21 cellular contexts compared by ENCODE assay signal in the genomic region with DNA sequence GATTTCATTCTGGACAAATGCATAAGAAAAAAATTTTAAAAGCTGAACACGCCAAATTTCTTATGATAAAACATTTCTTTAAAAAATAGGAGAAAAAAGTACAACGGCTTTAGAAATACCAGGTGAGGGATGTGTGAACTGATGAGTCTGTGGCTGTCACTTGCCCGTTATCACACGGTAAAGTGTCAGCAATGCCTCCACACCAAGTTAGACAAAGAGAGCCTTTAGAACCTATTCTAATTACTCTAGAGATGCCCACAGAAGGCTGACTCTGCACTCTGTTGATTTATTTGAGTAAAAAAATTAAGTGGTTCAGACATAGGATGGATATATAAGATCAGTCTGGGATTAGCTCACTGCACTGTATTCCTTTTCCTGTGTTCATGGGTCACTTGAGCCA.
DNase-seq lines count a peak whose midpoint lies in the region; ATAC-seq, FAIRE-seq and TF ChIP-seq lines count a peak whose summit lies in the region.
"Had no signal": no experiment of that assay in that cellular context is flagged by ENCODE, and none has a peak within 500 bp of the region (broad histone marks: within the 10 kb centered on the region; RNA-seq: fewer than 3 reads in every experiment).

No MANE protein-coding gene starts in this region.

- H3K27ac Mint-ChIP-seq in activated CD8-positive, alpha-beta T cell treated with anti-CD3 and anti-CD28 coated beads for 36 hours = peak overlapping the region; percentile 91
- no peak overlapping the region for H3K27ac Mint-ChIP-seq in activated CD8-positive, alpha-beta T cell treated with anti-CD3 and anti-CD28 coated beads, Interleukin-2, amount 10 ng/mL, durations not matched to agents 7 days and 5 days
- peak overlapping the region in 6 of 8 donors; percentile 10 to 80 (median 64) for H3K27ac Mint-ChIP-seq in CD8-positive, alpha-beta memory T cell
- H3K27ac Mint-ChIP-seq in activated naive CD8-positive, alpha-beta T cell = peak overlapping the region; percentile 84
- peak overlapping the region; percentile 98 for H3K27ac Mint-ChIP-seq in natural killer cell treated with Interleukin-12 subunit alpha and Interleukin-12 subunit beta and Interleukin-15 and Interleukin-18, amount 100 ng/mL, for 72 hours
- H3K27ac Mint-ChIP-seq: CD4-positive, CD25-positive, alpha-beta regulatory T cell had no signal

- no peaks in the 10 kb centered on the region for H3K27me3 Mint-ChIP-seq in activated CD8-positive, alpha-beta T cell treated with anti-CD3 and anti-CD28 coated beads for 36 hours
- no peaks in the 10 kb centered on the region for H3K27me3 Mint-ChIP-seq in activated CD8-positive, alpha-beta T cell treated with anti-CD3 and anti-CD28 coated beads, Interleukin-2, amount 10 ng/mL, durations not matched to agents 7 days and 5 days (ENCODE audit: low read depth)
- H3K27me3 Mint-ChIP-seq in CD8-positive, alpha-beta memory T cell = no peaks in the 10 kb centered on the region
- H3K27me3 Mint-ChIP-seq in activated naive CD8-positive, alpha-beta T cell = no peaks in the 10 kb centered on the region
- no peaks in the 10 kb centered on the region for H3K27me3 Mint-ChIP-seq in natural killer cell treated with Interleukin-12 subunit alpha and Interleukin-12 subunit beta and Interleukin-15 and Interleukin-18, amount 100 ng/mL, for 72 hours

- H3K36me3 ChIP-seq in CD8-positive, alpha-beta memory T cell (ENCODE audit: insufficient read depth, low read length) = no peaks in the 10 kb centered on the region
- H3K36me3 ChIP-seq in vagina (no peaks in the 10 kb centered on the region), kidney (ENCODE audit: control insufficient read depth in 1 of 2, insufficient read depth in 2 of 2, low read length in 2 of 2) (no peaks in the 10 kb centered on the region)
- H3K36me3 ChIP-seq: BLaER1, SJSA1 had no signal

- peaks cover 70% of the 10 kb centered on the region for H3K36me3 Mint-ChIP-seq in activated CD8-positive, alpha-beta T cell treated with anti-CD3 and anti-CD28 coated beads for 36 hours (ENCODE audit: low read depth)
- peaks cover 71% of the 10 kb centered on the region for H3K36me3 Mint-ChIP-seq in activated CD8-positive, alpha-beta T cell treated with anti-CD3 and anti-CD28 coated beads, Interleukin-2, amount 10 ng/mL, durations not matched to agents 7 days and 5 days (ENCODE audit: low read depth)
- H3K36me3 Mint-ChIP-seq in CD8-positive, alpha-beta memory T cell = peaks cover 0 to 30% (median 6%) of the 10 kb centered on the region in 3 donors
- peaks cover 27% of the 10 kb centered on the region for H3K36me3 Mint-ChIP-seq in activated naive CD8-positive, alpha-beta T cell
- peaks cover 47% of the 10 kb centered on the region for H3K36me3 Mint-ChIP-seq in natural killer cell treated with Interleukin-12 subunit alpha and Interleukin-12 subunit beta and Interleukin-15 and Interleukin-18, amount 100 ng/mL, for 72 hours
- H3K36me3 Mint-ChIP-seq: CD4-positive, CD25-positive, alpha-beta regulatory T cell had no signal

- no peak for TF ChIP-seq CTCF in activated CD8-positive, alpha-beta T cell treated with anti-CD3 and anti-CD28 coated beads for 36 hours (IDR thresholded peaks at IDR 0.05)
- TF ChIP-seq CTCF in vagina (IDR thresholded peaks at IDR 0.05) (no peak), kidney (IDR thresholded peaks at IDR 0.05; ENCODE audit: borderline replicate concordance, extremely low read depth, insufficient read depth) (no peak)

- ATAC-seq in activated CD8-positive, alpha-beta T cell treated with anti-CD3 and anti-CD28 coated beads for 36 hours = no peak
- ATAC-seq in activated CD8-positive, alpha-beta T cell treated with anti-CD3 and anti-CD28 coated beads, Interleukin-2, amount 10 ng/mL, durations not matched to agents 7 days and 5 days = no peak
- peak in 1 of 2 donors; percentile 15 for ATAC-seq in natural killer cell treated with Interleukin-12 subunit alpha and Interleukin-12 subunit beta and Interleukin-15 and Interleukin-18, amount 100 ng/mL, for 72 hours

- no peak overlapping the region for H3K4me3 ChIP-seq in CD8-positive, alpha-beta memory T cell (ENCODE audit: low read length)
- H3K4me3 ChIP-seq in vagina (no peak overlapping the region), kidney (ENCODE audit: low read length in 2 of 2) (no peak overlapping the region)
- H3K4me3 ChIP-seq: BLaER1, SJSA1 had no signal

- no peak overlapping the region for H3K4me3 Mint-ChIP-seq in activated CD8-positive, alpha-beta T cell treated with anti-CD3 and anti-CD28 coated beads for 36 hours
- no peak overlapping the region for H3K4me3 Mint-ChIP-seq in activated CD8-positive, alpha-beta T cell treated with anti-CD3 and anti-CD28 coated beads, Interleukin-2, amount 10 ng/mL, durations not matched to agents 7 days and 5 days
- H3K4me3 Mint-ChIP-seq in CD8-positive, alpha-beta memory T cell = peak overlapping the region in 1 of 7 donors; percentile 61
- H3K4me3 Mint-ChIP-seq in activated naive CD8-positive, alpha-beta T cell = no peak overlapping the region
- peak overlapping the region; percentile 88 for H3K4me3 Mint-ChIP-seq in natural killer cell treated with Interleukin-12 subunit alpha and Interleukin-12 subunit beta and Interleukin-15 and Interleukin-18, amount 100 ng/mL, for 72 hours
- H3K4me3 Mint-ChIP-seq: CD4-positive, CD25-positive, alpha-beta regulatory T cell had no signal

- no peak overlapping the region for H3K27ac ChIP-seq in CD8-positive, alpha-beta memory T cell (ENCODE audit: low read depth, low read length)
- no peak overlapping the region for H3K27ac ChIP-seq in vagina
- no peak overlapping the region for H3K27ac ChIP-seq in kidney (ENCODE audit: low read depth in 2 of 2, low read length in 2 of 2)
- H3K27ac ChIP-seq: BLaER1, SJSA1 had no signal

- intact Hi-C loops in activated CD8-positive, alpha-beta T cell treated with anti-CD3 and anti-CD28 coated beads for 36 hours (cut with micrococcal nuclease) = no loop called here
- intact Hi-C loops in vagina (cut with DNase I) = no loop called here
- intact Hi-C loops in kidney (cut with DNase I) = no loop called here

- no peak for FAIRE-seq in kidney (lab: Jason Lieb, UNC)
- FAIRE-seq: A204.1, G401.6, H1 had no signal

- no peaks in the 10 kb centered on the region for H3K9me3 ChIP-seq in CD8-positive, alpha-beta memory T cell (ENCODE audit: low read length)
- H3K9me3 ChIP-seq in vagina (no peaks in the 10 kb centered on the region), kidney (ENCODE audit: control insufficient read depth in 1 of 2, low read length in 2 of 2) (no peaks in the 10 kb centered on the region)
- H3K9me3 ChIP-seq: BLaER1, SJSA1 had no signal

- DNase-seq in activated CD8-positive, alpha-beta T cell treated with anti-CD3 and anti-CD28 coated beads for 36 hours = no peak
- DNase-seq in activated CD8-positive, alpha-beta T cell treated with anti-CD3 and anti-CD28 coated beads, Interleukin-2, amount 10 ng/mL, durations not matched to agents 7 days and 5 days = no peak
- DNase-seq in CD8-positive, alpha-beta memory T cell = no peak
- DNase-seq in natural killer cell treated with Interleukin-12 subunit alpha and Interleukin-12 subunit beta and Interleukin-15 and Interleukin-18, amount 100 ng/mL, for 72 hours (ENCODE audit: low spot score) = no peak
- DNase-seq in vagina (ENCODE audit: extremely low spot score in 2 of 2) (no peak), kidney (no peak)
- DNase-seq: CD4-positive, CD25-positive, alpha-beta regulatory T cell; COR-L47; HCEC 1CT; KBM-7; NCI-H1105 treated with DMSO at 0.1 percent for 48 hours; NCI-H2029; NCI-H69; Right ventricle myocardium superior; RPMI8226 had no signal

- H3K4me1 ChIP-seq in CD8-positive, alpha-beta memory T cell (ENCODE audit: insufficient read depth, low read length) = peaks cover 31% of the 10 kb centered on the region
- H3K4me1 ChIP-seq in vagina (no peaks in the 10 kb centered on the region), kidney (ENCODE audit: control insufficient read depth in 1 of 2, insufficient read depth in 1 of 2, low read depth in 1 of 2, low read length in 2 of 2) (no peaks in the 10 kb centered on the region)
- H3K4me1 ChIP-seq: BLaER1, SJSA1 had no signal

- CTCF ChIA-PET in activated CD8-positive, alpha-beta T cell treated with anti-CD3 and anti-CD28 coated beads for 36 hours (lab: Charles Lee) = interaction anchor here (1.0 to 3.5 kb wide), 3 partner anchors 9 to 252 kb away, joined by 3 to 23 read pairs (median 5); no protein-coding TSS in a partner anchor
- CTCF ChIA-PET in activated CD8-positive, alpha-beta T cell treated with anti-CD3 and anti-CD28 coated beads, Interleukin-2, amount 10 ng/mL, durations not matched to agents 7 days and 5 days (lab: Charles Lee) = interaction anchor here (2.8 kb wide), 1 partner anchor 12 kb away, joined by 12 read pairs; no protein-coding TSS in a partner anchor
- CTCF ChIA-PET in CD8-positive, alpha-beta memory T cell (lab: Charles Lee) = interaction anchor here (1.2 to 1.8 kb wide), 2 partner anchors 15 to 300 kb away, joined by 3 to 5 read pairs; no protein-coding TSS in a partner anchor

- TF ChIP-seq POLR2A in vagina (IDR thresholded peaks at IDR 0.05) = no peak

- H3K27me3 ChIP-seq in CD8-positive, alpha-beta memory T cell (ENCODE audit: insufficient read depth, low read length, poor library complexity, severe bottlenecking) = no peaks in the 10 kb centered on the region
- no peaks in the 10 kb centered on the region for H3K27me3 ChIP-seq in vagina
- H3K27me3 ChIP-seq: BLaER1, SJSA1 had no signal

- H3K9ac ChIP-seq in kidney (ENCODE audit: low read length in 2 of 2) = no peak overlapping the region
- H3K9ac ChIP-seq: BLaER1 had no signal

- POLR2A ChIA-PET in activated CD8-positive, alpha-beta T cell treated with anti-CD3 and anti-CD28 coated beads for 36 hours (lab: Charles Lee) = interaction anchor here (1.1 to 12.0 kb wide), 5 partner anchors 10 to 132 kb away, joined by 3 to 128 read pairs (median 28); no protein-coding TSS in a partner anchor
- POLR2A ChIA-PET in activated CD8-positive, alpha-beta T cell treated with anti-CD3 and anti-CD28 coated beads, Interleukin-2, amount 10 ng/mL, durations not matched to agents 7 days and 5 days (lab: Charles Lee) = interaction anchor here (1.0 to 8.4 kb wide), 2 partner anchors 9 to 1241 kb away, joined by 3 to 75 read pairs; a partner anchor contains a TSS
- POLR2A ChIA-PET in CD8-positive, alpha-beta memory T cell (lab: Charles Lee) = no interaction called here

- H3K4me1 Mint-ChIP-seq in activated CD8-positive, alpha-beta T cell treated with anti-CD3 and anti-CD28 coated beads for 36 hours (ENCODE audit: low read depth) = peaks cover 87% of the 10 kb centered on the region
- peaks cover 78% of the 10 kb centered on the region for H3K4me1 Mint-ChIP-seq in activated CD8-positive, alpha-beta T cell treated with anti-CD3 and anti-CD28 coated beads, Interleukin-2, amount 10 ng/mL, durations not matched to agents 7 days and 5 days (ENCODE audit: low read depth)
- peaks cover 67 to 93% (median 90%) of the 10 kb centered on the region in 3 donors for H3K4me1 Mint-ChIP-seq in CD8-positive, alpha-beta memory T cell
- peaks cover 79% of the 10 kb centered on the region for H3K4me1 Mint-ChIP-seq in activated naive CD8-positive, alpha-beta T cell (ENCODE audit: low read depth)
- peaks cover 78 to 93% of the 10 kb centered on the region in 2 donors for H3K4me1 Mint-ChIP-seq in natural killer cell treated with Interleukin-12 subunit alpha and Interleukin-12 subunit beta and Interleukin-15 and Interleukin-18, amount 100 ng/mL, for 72 hours (ENCODE audit: low read depth in 2 of 2)
- H3K4me1 Mint-ChIP-seq: CD4-positive, CD25-positive, alpha-beta regulatory T cell had no signal

- peaks cover 37% of the 10 kb centered on the region for H3K9me3 Mint-ChIP-seq in activated CD8-positive, alpha-beta T cell treated with anti-CD3 and anti-CD28 coated beads for 36 hours
- H3K9me3 Mint-ChIP-seq in activated CD8-positive, alpha-beta T cell treated with anti-CD3 and anti-CD28 coated beads, Interleukin-2, amount 10 ng/mL, durations not matched to agents 7 days and 5 days (ENCODE audit: insufficient read depth) = peaks cover 47% of the 10 kb centered on the region
- peaks cover 0 to 12% (median 3%) of the 10 kb centered on the region in 5 donors for H3K9me3 Mint-ChIP-seq in CD8-positive, alpha-beta memory T cell
- H3K9me3 Mint-ChIP-seq in activated naive CD8-positive, alpha-beta T cell (ENCODE audit: low read depth) = peaks cover 12% of the 10 kb centered on the region
- peaks cover 6% of the 10 kb centered on the region for H3K9me3 Mint-ChIP-seq in natural killer cell treated with Interleukin-12 subunit alpha and Interleukin-12 subunit beta and Interleukin-15 and Interleukin-18, amount 100 ng/mL, for 72 hours
